Comparison of ENCODE assay signal across 8 cellular contexts in the genomic region with DNA sequence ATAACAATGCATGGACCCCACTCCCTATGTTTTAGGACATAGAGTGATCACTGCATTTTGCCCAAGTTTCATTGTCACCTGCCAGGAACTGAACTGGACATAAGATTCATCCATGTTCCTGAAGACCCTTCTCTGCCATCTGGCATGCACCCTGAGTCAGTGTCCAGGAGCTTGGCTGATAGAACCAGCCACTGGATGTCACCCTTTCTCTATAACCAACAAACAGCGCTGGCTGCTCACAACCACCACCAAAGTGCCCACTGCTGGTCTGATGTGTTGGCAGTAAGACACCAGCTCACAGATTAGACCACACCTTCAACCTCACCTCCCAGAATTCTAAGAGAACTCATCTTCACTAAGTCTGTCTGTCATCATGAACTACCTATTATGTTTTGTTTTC.
A peak's percentile ranks its signal among the peaks of the same experiment; 100 is the strongest.
DNase-seq lines count a peak whose midpoint lies in the region; ATAC-seq and TF ChIP-seq lines count a peak whose summit lies in the region.

No MANE protein-coding gene starts in this region.

- H3K27me3 ChIP-seq in uterus, result no peaks in the 10 kb centered on the region

- DNase-seq in AG20443 (ENCODE audit: low spot score) (peak; percentile 19), NCI-H526 (lab: John Stamatoyannopoulos, UW) (peak; percentile 5 to 65), epidermal melanocyte (ENCODE audit: insufficient read length, low spot score) (peak; percentile 23), renal cortical epithelial cell (ENCODE audit: low read depth) (peak; percentile 55), uterus (no peak)
- no peak for DNase-seq in activated naive CD4-positive, alpha-beta T cell (lab: John Stamatoyannopoulos, UW)

- no peaks in the 10 kb centered on the region for H3K9me3 ChIP-seq in uterus

- intact Hi-C loops in uterus (cut with DNase I; ENCODE audit: low total_unique reads), result no loop called here

- ATAC-seq in HG02642 (IDR thresholded peaks at IDR 0.05; ENCODE audit: poor library complexity, unreplicated experiment), result peak; percentile 56
- no peak for ATAC-seq in GM21723 (IDR thresholded peaks at IDR 0.05; ENCODE audit: unreplicated experiment)

- no peaks in the 10 kb centered on the region for H3K36me3 ChIP-seq in uterus

- no peaks in the 10 kb centered on the region for H3K4me1 ChIP-seq in uterus

- H3K27ac ChIP-seq in uterus, result no peak overlapping the region

- no peak for TF ChIP-seq POLR2A in uterus (IDR thresholded peaks at IDR 0.05)

- H3K4me3 ChIP-seq in uterus, result no peak overlapping the region

- TF ChIP-seq CTCF in uterus (IDR thresholded peaks at IDR 0.05), result no peak

Comparison
In these comparisons a context has a peak if more than half of its experiments do, and no peak if none do; other contexts are left out.
1. DNase-seq: peak in AG20443 (single experiment), NCI-H526 (2 of 2), epidermal melanocyte (single experiment) and renal cortical epithelial cell (single experiment); none in activated naive CD4-positive, alpha-beta T cell (0 of 4) and uterus (0 of 2).